Comparison of ENCODE assay signal across 20 cellular contexts in the genomic region with DNA sequence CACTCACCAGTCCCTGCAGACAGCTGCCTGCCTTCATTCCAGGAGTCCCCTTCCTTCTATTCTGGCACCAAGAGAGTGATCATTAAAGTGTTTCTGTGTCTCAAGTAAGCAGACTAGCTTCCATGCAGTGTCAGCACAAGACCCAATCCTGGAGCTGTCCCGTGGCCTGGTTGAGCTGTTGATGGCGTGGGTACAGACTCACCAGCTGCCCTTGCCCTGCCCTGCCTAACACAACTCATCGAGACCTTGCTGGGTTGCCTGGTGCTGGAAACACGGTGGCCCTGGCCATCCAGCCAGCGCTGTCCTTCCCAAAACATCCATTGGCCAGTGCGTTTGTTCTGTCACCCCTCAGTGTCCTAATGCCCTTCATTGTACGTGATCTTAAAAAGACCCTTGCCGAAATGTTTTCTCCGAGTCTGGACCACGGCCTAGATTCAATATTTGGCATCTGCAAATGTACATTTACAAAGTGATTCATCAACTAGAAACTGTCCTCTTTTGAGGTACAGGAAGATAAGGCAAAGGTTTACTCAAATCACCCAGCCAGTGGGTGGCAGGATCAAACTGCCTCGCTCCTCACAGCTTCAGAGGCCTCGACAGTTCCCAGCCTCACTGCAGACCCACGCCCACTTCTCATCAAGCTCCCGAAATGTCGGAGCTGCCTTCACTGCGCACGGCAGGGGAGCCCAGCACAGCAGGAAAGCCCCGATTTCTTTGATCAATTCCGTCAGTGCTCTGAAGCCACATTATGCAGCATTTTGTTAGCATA.
DNase-seq lines count a peak whose midpoint lies in the region; ATAC-seq and TF ChIP-seq lines count a peak whose summit lies in the region.
"Had no signal": no experiment of that assay in that cellular context is flagged by ENCODE, and none has a peak within 500 bp of the region (broad histone marks: within the 10 kb centered on the region; RNA-seq: fewer than 3 reads in every experiment).

No MANE protein-coding gene starts in this region.

- DNase-seq in activated CD8-positive, alpha-beta T cell treated with anti-CD3 and anti-CD28 coated beads for 36 hours = peak; percentile 27
- DNase-seq in activated CD8-positive, alpha-beta T cell treated with anti-CD3 and anti-CD28 coated beads, Interleukin-2, amount 10 ng/mL, durations not matched to agents 7 days and 5 days = no peak
- DNase-seq in GM13976 (ENCODE audit: low spot score) (peak; percentile 52), SIG-M5 (lab: John Stamatoyannopoulos, UW) (no peak), NCI-H1930 (lab: John Stamatoyannopoulos, UW) (no peak), NCI-H1417 (lab: John Stamatoyannopoulos, UW) (no peak)
- peak; percentile 27 for DNase-seq in T-helper 2 cell treated with Interferon-gamma antibody and Interleukin-4, amounts not matched to agents 5 μg/mL and 100 μg/mL, for 36 hours (ENCODE audit: low spot score)
- DNase-seq: activated effector memory CD4-positive, alpha-beta T cell treated with anti-CD3 and anti-CD28 coated beads, Interleukin-2, amount 50 U/mL, for 16 hours; CD4-positive, CD25-positive, alpha-beta regulatory T cell; DMS53; effector memory CD8-positive, alpha-beta T cell; heart right ventricle; mammary epithelial cell; naive thymus-derived CD8-positive, alpha-beta T cell; NCI-H774; stimulated activated naive CD4-positive, alpha-beta T cell had no signal

- no peaks in the 10 kb centered on the region for H3K27me3 ChIP-seq in neural cell (ENCODE audit: insufficient read depth, low read depth, low read length)

- H3K4me3 ChIP-seq in neural cell (ENCODE audit: low read length) = no peak overlapping the region
- H3K4me3 ChIP-seq: heart right ventricle, prostate gland had no signal

- ATAC-seq in activated CD8-positive, alpha-beta T cell treated with anti-CD3 and anti-CD28 coated beads for 36 hours = peak; percentile 51
- no peak for ATAC-seq in activated CD8-positive, alpha-beta T cell treated with anti-CD3 and anti-CD28 coated beads, Interleukin-2, amount 10 ng/mL, durations not matched to agents 7 days and 5 days
- ATAC-seq: effector memory CD8-positive, alpha-beta T cell; naive thymus-derived CD8-positive, alpha-beta T cell had no signal

- no peak for TF ChIP-seq RAD21 in neural cell (conservative IDR thresholded peaks at IDR 0.05)

- H3K9ac ChIP-seq in neural cell (ENCODE audit: low read length) = no peak overlapping the region

- peaks cover 9% of the 10 kb centered on the region for H3K27me3 Mint-ChIP-seq in activated CD8-positive, alpha-beta T cell treated with anti-CD3 and anti-CD28 coated beads for 36 hours
- H3K27me3 Mint-ChIP-seq in activated CD8-positive, alpha-beta T cell treated with anti-CD3 and anti-CD28 coated beads, Interleukin-2, amount 10 ng/mL, durations not matched to agents 7 days and 5 days (ENCODE audit: low read depth) = peaks cover 2% of the 10 kb centered on the region
- no peaks in the 10 kb centered on the region for H3K27me3 Mint-ChIP-seq in T-helper 2 cell treated with Interferon-gamma antibody and Interleukin-4, amounts not matched to agents 5 μg/mL and 100 μg/mL, for 36 hours (ENCODE audit: low read depth)

- H3K79me2 ChIP-seq in neural cell (replicated peaks; ENCODE audit: insufficient read depth, low read length) = no peaks in the 10 kb centered on the region

- H3K4me2 ChIP-seq in neural cell (ENCODE audit: low read length) = no peak overlapping the region

- H3K36me3 ChIP-seq in neural cell (ENCODE audit: insufficient read depth, low read length) = no peaks in the 10 kb centered on the region
- H3K36me3 ChIP-seq: heart right ventricle, prostate gland had no signal

- H3K36me3 Mint-ChIP-seq in activated CD8-positive, alpha-beta T cell treated with anti-CD3 and anti-CD28 coated beads for 36 hours (ENCODE audit: low read depth) = no peaks in the 10 kb centered on the region
- H3K36me3 Mint-ChIP-seq in activated CD8-positive, alpha-beta T cell treated with anti-CD3 and anti-CD28 coated beads, Interleukin-2, amount 10 ng/mL, durations not matched to agents 7 days and 5 days (ENCODE audit: low read depth) = no peaks in the 10 kb centered on the region
- no peaks in the 10 kb centered on the region for H3K36me3 Mint-ChIP-seq in T-helper 2 cell treated with Interferon-gamma antibody and Interleukin-4, amounts not matched to agents 5 μg/mL and 100 μg/mL, for 36 hours (ENCODE audit: low read depth)
- H3K36me3 Mint-ChIP-seq: CD4-positive, CD25-positive, alpha-beta regulatory T cell had no signal

- no peak overlapping the region for H3K27ac Mint-ChIP-seq in activated CD8-positive, alpha-beta T cell treated with anti-CD3 and anti-CD28 coated beads for 36 hours
- H3K27ac Mint-ChIP-seq in activated CD8-positive, alpha-beta T cell treated with anti-CD3 and anti-CD28 coated beads, Interleukin-2, amount 10 ng/mL, durations not matched to agents 7 days and 5 days = no peak overlapping the region
- H3K27ac Mint-ChIP-seq in T-helper 2 cell treated with Interferon-gamma antibody and Interleukin-4, amounts not matched to agents 5 μg/mL and 100 μg/mL, for 36 hours = no peak overlapping the region
- H3K27ac Mint-ChIP-seq: effector memory CD8-positive, alpha-beta T cell; IgD-negative memory B cell; naive thymus-derived CD8-positive, alpha-beta T cell; type B pancreatic cell had no signal

- CTCF ChIA-PET in activated CD8-positive, alpha-beta T cell treated with anti-CD3 and anti-CD28 coated beads for 36 hours (lab: Charles Lee) = no interaction called here
- CTCF ChIA-PET in activated CD8-positive, alpha-beta T cell treated with anti-CD3 and anti-CD28 coated beads, Interleukin-2, amount 10 ng/mL, durations not matched to agents 7 days and 5 days (lab: Charles Lee) = no interaction called here

- no peak overlapping the region for H2AFZ ChIP-seq in neural cell (ENCODE audit: low read depth, low read length)

- H3K9me3 Mint-ChIP-seq in activated CD8-positive, alpha-beta T cell treated with anti-CD3 and anti-CD28 coated beads for 36 hours = peaks cover 4% of the 10 kb centered on the region
- H3K9me3 Mint-ChIP-seq in activated CD8-positive, alpha-beta T cell treated with anti-CD3 and anti-CD28 coated beads, Interleukin-2, amount 10 ng/mL, durations not matched to agents 7 days and 5 days (ENCODE audit: insufficient read depth) = peaks cover 6% of the 10 kb centered on the region
- H3K9me3 Mint-ChIP-seq in T-helper 2 cell treated with Interferon-gamma antibody and Interleukin-4, amounts not matched to agents 5 μg/mL and 100 μg/mL, for 36 hours = peaks cover 5% of the 10 kb centered on the region
- H3K9me3 Mint-ChIP-seq: type B pancreatic cell had no signal

- no peaks in the 10 kb centered on the region for H3K4me1 Mint-ChIP-seq in activated CD8-positive, alpha-beta T cell treated with anti-CD3 and anti-CD28 coated beads for 36 hours (ENCODE audit: low read depth)
- H3K4me1 Mint-ChIP-seq in activated CD8-positive, alpha-beta T cell treated with anti-CD3 and anti-CD28 coated beads, Interleukin-2, amount 10 ng/mL, durations not matched to agents 7 days and 5 days (ENCODE audit: low read depth) = no peaks in the 10 kb centered on the region
- peaks cover 1% of the 10 kb centered on the region for H3K4me1 Mint-ChIP-seq in T-helper 2 cell treated with Interferon-gamma antibody and Interleukin-4, amounts not matched to agents 5 μg/mL and 100 μg/mL, for 36 hours (ENCODE audit: low read depth)
- H3K4me1 Mint-ChIP-seq: naive thymus-derived CD8-positive, alpha-beta T cell had no signal

- no peaks in the 10 kb centered on the region for H3K9me2 ChIP-seq in neural cell (ENCODE audit: insufficient read depth, low read length)

- no peaks in the 10 kb centered on the region for H3K9me3 ChIP-seq in neural cell (ENCODE audit: low read length)
- H3K9me3 ChIP-seq: prostate gland had no signal

- H3K27ac ChIP-seq in neural cell (ENCODE audit: low read length) = no peak overlapping the region
- H3K27ac ChIP-seq: heart right ventricle, prostate gland had no signal

- no peaks in the 10 kb centered on the region for H4K20me1 ChIP-seq in neural cell (ENCODE audit: insufficient read depth)

- TF ChIP-seq CTCF in activated CD8-positive, alpha-beta T cell treated with anti-CD3 and anti-CD28 coated beads for 36 hours (IDR thresholded peaks at IDR 0.05) = no peak
- TF ChIP-seq CTCF in GM13976 (IDR thresholded peaks at IDR 0.05; ENCODE audit: borderline replicate concordance, control extremely low read depth, extremely low read depth, insufficient read depth, missing control alignments) = no peak
- TF ChIP-seq CTCF in neural cell (IDR thresholded peaks at IDR 0.05; ENCODE audit: poor library complexity, severe bottlenecking) = peak; percentile 20

- intact Hi-C loops in activated CD8-positive, alpha-beta T cell treated with anti-CD3 and anti-CD28 coated beads for 36 hours (cut with micrococcal nuclease) = no loop called here

- in situ Hi-C loops in GM13976 (cut with MboI; ENCODE audit: low sequenced_read_pairs, unreplicated experiment) = no loop called here

- no peak overlapping the region for H3K4me3 Mint-ChIP-seq in activated CD8-positive, alpha-beta T cell treated with anti-CD3 and anti-CD28 coated beads for 36 hours
- H3K4me3 Mint-ChIP-seq in activated CD8-positive, alpha-beta T cell treated with anti-CD3 and anti-CD28 coated beads, Interleukin-2, amount 10 ng/mL, durations not matched to agents 7 days and 5 days = no peak overlapping the region
- no peak overlapping the region for H3K4me3 Mint-ChIP-seq in T-helper 2 cell treated with Interferon-gamma antibody and Interleukin-4, amounts not matched to agents 5 μg/mL and 100 μg/mL, for 36 hours
- H3K4me3 Mint-ChIP-seq: effector memory CD8-positive, alpha-beta T cell; naive thymus-derived CD8-positive, alpha-beta T cell; type B pancreatic cell had no signal

- no peaks in the 10 kb centered on the region for H3F3A ChIP-seq in neural cell (ENCODE audit: insufficient read depth, low read length, poor library complexity, severe bottlenecking)

- TF ChIP-seq EP300 in neural cell (conservative IDR thresholded peaks at IDR 0.05; ENCODE audit: poor library complexity, severe bottlenecking) = no peak

- POLR2A ChIA-PET in activated CD8-positive, alpha-beta T cell treated with anti-CD3 and anti-CD28 coated beads for 36 hours (lab: Charles Lee) = no interaction called here
- POLR2A ChIA-PET in activated CD8-positive, alpha-beta T cell treated with anti-CD3 and anti-CD28 coated beads, Interleukin-2, amount 10 ng/mL, durations not matched to agents 7 days and 5 days (lab: Charles Lee) = interaction anchor here (0.5 kb wide), 1 partner anchor 29 kb away, joined by 3 read pairs; no protein-coding TSS in a partner anchor

TF ChIP-seq in neural cell, 6 proteins besides CTCF, POLR2A, EP300 and RAD21:
- TF ChIP-seq TAF1 (IDR thresholded peaks at IDR 0.05; ENCODE audit: low read depth) (no peak), POLR2AphosphoS5 (IDR thresholded peaks at IDR 0.05) (peak; percentile 19), SMC3 (conservative IDR thresholded peaks at IDR 0.05; ENCODE audit: poor library complexity) (no peak)

Comparison
In these comparisons a context has a peak if more than half of its experiments do, and no peak if none do; other contexts are left out.
1. DNase-seq: peak in activated CD8-positive, alpha-beta T cell treated with anti-CD3 and anti-CD28 coated beads for 36 hours (single experiment), GM13976 (single experiment) and T-helper 2 cell treated with Interferon-gamma antibody and Interleukin-4, amounts not matched to agents 5 μg/mL and 100 μg/mL, for 36 hours (single experiment); none in activated CD8-positive, alpha-beta T cell treated with anti-CD3 and anti-CD28 coated beads, Interleukin-2, amount 10 ng/mL, durations not matched to agents 7 days and 5 days (single experiment), SIG-M5 (single experiment), NCI-H1930 (0 of 2) and NCI-H1417 (0 of 3).